In the genomic region with DNA sequence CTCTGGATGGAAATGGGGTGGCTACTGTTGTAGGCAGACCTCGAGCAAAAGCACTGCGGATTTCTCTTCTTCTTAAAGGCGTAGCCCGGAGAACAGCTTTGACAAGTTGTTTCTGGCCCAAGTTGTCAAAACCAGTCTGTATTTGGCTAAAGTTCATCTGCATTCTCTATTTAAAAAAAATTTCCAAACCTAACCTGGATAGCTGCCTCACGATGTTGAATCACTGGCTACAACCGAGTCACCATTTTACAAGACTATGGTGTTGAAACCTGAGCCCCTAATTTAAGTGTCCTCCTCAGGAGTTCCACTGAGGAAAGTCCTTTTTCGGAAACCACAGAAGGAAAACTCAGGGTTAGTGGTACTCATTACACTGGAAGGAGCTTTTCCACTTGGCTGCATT, we compare ENCODE assay signal across 8 cellular contexts. TPM values are rescaled to one million over a fixed set of nuclear protein-coding genes. Genes with fewer than 3 reads are reported as not detected.
DNase-seq lines count a peak whose midpoint lies in the region; ATAC-seq and TF ChIP-seq lines count a peak whose summit lies in the region.
"Had no signal": no experiment of that assay in that cellular context is flagged by ENCODE, and none has a peak within 500 bp of the region (broad histone marks: within the 10 kb centered on the region; RNA-seq: fewer than 3 reads in every experiment).

No MANE protein-coding gene starts in this region.

- H4K20me1 ChIP-seq in fibroblast of lung (ENCODE audit: control insufficient read depth, extremely low read depth, insufficient read depth, low read length), result no peaks in the 10 kb centered on the region

- no peak for TF ChIP-seq CTCF in GM20000 (IDR thresholded peaks at IDR 0.05; ENCODE audit: extremely low read depth, missing control alignments)
- no peak for TF ChIP-seq CTCF in RWPE1 (conservative IDR thresholded peaks at IDR 0.05; ENCODE audit: low read depth)
- no peak for TF ChIP-seq CTCF in fibroblast of lung (conservative IDR thresholded peaks at IDR 0.05 in 1 of 2, IDR thresholded peaks at IDR 0.05 in 1 of 2; ENCODE audit: low read depth in 1 of 2, low read length in 2 of 2)

- no peaks in the 10 kb centered on the region for H3K27me3 ChIP-seq in fibroblast of lung (ENCODE audit: control insufficient read depth, insufficient read depth, low read length)

- peak overlapping the region in 3 of 4 experiments; percentile 10 to 74 (median 68) for H3K4me3 ChIP-seq in fibroblast of lung (replicated peaks in 1 of 4; ENCODE audit: control extremely low read depth in 1 of 4, insufficient read depth in 1 of 4, low read depth in 3 of 4, low read length in 4 of 4)
- peak overlapping the region; percentile 50 to 78 (median 65) for H3K4me3 ChIP-seq in skin epidermis

- H2AFZ ChIP-seq in fibroblast of lung (ENCODE audit: low read length), result no peak overlapping the region

- CTCF ChIA-PET in RWPE1 (lab: Yijun Ruan, JAX), result interaction anchor here (0.8 kb wide), 1 partner anchor 110 kb away, joined by 3 read pairs; no protein-coding TSS in a partner anchor

- POLR2A ChIA-PET in RWPE1 (lab: Yijun Ruan, JAX; ENCODE audit: low non-redundant PET), result no interaction called here

- no peak for ATAC-seq in GM19351 (IDR thresholded peaks at IDR 0.05; ENCODE audit: unreplicated experiment)

- H3K4me2 ChIP-seq in fibroblast of lung (ENCODE audit: extremely low read depth, insufficient read depth, low read length), result peak overlapping the region; percentile 44

- no peaks in the 10 kb centered on the region for H3K36me3 ChIP-seq in fibroblast of lung (ENCODE audit: control insufficient read depth, insufficient read depth, low read length)

- peaks cover 8% of the 10 kb centered on the region for H3K4me1 ChIP-seq in fibroblast of lung (ENCODE audit: control insufficient read depth, extremely low read depth, insufficient read depth, low read length)

- H3K79me2 ChIP-seq in fibroblast of lung (ENCODE audit: control insufficient read depth, insufficient read depth, low read length), result no peaks in the 10 kb centered on the region

- no peak overlapping the region for H3K9ac ChIP-seq in fibroblast of lung (ENCODE audit: insufficient read depth, low read length)

- H3K27ac ChIP-seq in RWPE1 (peak overlapping the region; percentile 47; the same call in 1 of the 2 replicates), fibroblast of lung (ENCODE audit: insufficient read depth, low read length) (peak overlapping the region; percentile 69), skin epidermis (peak overlapping the region in 18 of 21 experiments; percentile 10 to 99 (median 93))

- no peaks in the 10 kb centered on the region for H3K9me3 ChIP-seq in fibroblast of lung (ENCODE audit: control insufficient read depth, insufficient read depth, low read depth, low read length)

- peak; percentile 6 for DNase-seq in GM20000 (ENCODE audit: low spot score)
- DNase-seq in RWPE1 (ENCODE audit: low spot score), result no peak
- no peak for DNase-seq in fibroblast of lung (ENCODE audit: low read depth in 2 of 2)
- no peak for DNase-seq in DMS 273 (lab: John Stamatoyannopoulos, UW; ENCODE audit: unreplicated experiment)
- DNase-seq in NCI-H2107 treated with DMSO at 0.1 percent for 48 hours (lab: John Stamatoyannopoulos, UW; ENCODE audit: unreplicated experiment), result no peak
- DNase-seq: activated gamma-delta T cell had no signal

RNA-seq across cellular contexts. Expression of a gene that starts 1.5 kb away (rescaled TPM):
- total RNA-seq in fibroblast of lung, result 1.5 and 8.3 TPM in 2 replicates
- polyA plus RNA-seq in fibroblast of lung, result 1.7 and 8.8 TPM in 2 replicates
- polyA plus RNA-seq in fibroblast of lung (2012), result 0.97 and 5.0 TPM in 2 replicates
- 0.35 and 12.7 TPM in 2 replicates for polyA minus RNA-seq in fibroblast of lung (ENCODE audit: low replicate concordance)

RNA-seq across cellular contexts. Expression of a gene that starts 1.8 kb away (rescaled TPM):
- total RNA-seq in fibroblast of lung, result 3.1 and 8.1 TPM in 2 replicates
- polyA plus RNA-seq in fibroblast of lung, result 3.5 and 4.4 TPM in 2 replicates
- 4.4 and 4.8 TPM in 2 replicates for polyA plus RNA-seq in fibroblast of lung (2012)
- polyA minus RNA-seq in fibroblast of lung (ENCODE audit: low replicate concordance), result 4.9 and 6.1 TPM in 2 replicates

RNA-seq across cellular contexts. Expression of a gene that starts 41.6 kb away (rescaled TPM):
- total RNA-seq in fibroblast of lung, result 83.2 and 119 TPM in 2 replicates
- polyA plus RNA-seq in fibroblast of lung, result 85.9 and 105 TPM in 2 replicates
- polyA plus RNA-seq in fibroblast of lung (2012), result 78.9 and 103 TPM in 2 replicates
- polyA minus RNA-seq in fibroblast of lung (ENCODE audit: low replicate concordance), result 19.7 and 36.8 TPM in 2 replicates
